9 cellular contexts compared by ENCODE assay signal in genomic region chrX:150332023-150332422, GRCh38.
"Had no signal": no experiment of that assay in that cellular context is flagged by ENCODE, and none has a peak within 500 bp of the region (broad histone marks: within the 10 kb centered on the region; RNA-seq: fewer than 3 reads in every experiment).

No MANE protein-coding gene starts in this region.

- FAIRE-seq: H1, H54 had no signal

- DNase-seq: GM23248, GOT3, H7, H9, HFFc6 had no signal

- H3K9me3 ChIP-seq: HAP-1 had no signal

- H3K27ac Mint-ChIP-seq: GM23338, H9, HFFc6 had no signal

- H3K4me3 ChIP-seq: GM23248, GM23338, HAP-1 had no signal

- H3K36me3 ChIP-seq: HAP-1 had no signal

- H3K4me2 ChIP-seq: GM23338 had no signal

- H3K4me1 ChIP-seq: HAP-1 had no signal

- H3K9me3 Mint-ChIP-seq: GM23338, HFFc6 had no signal

- H3K27ac ChIP-seq: GM23248 had no signal

- H3K9ac ChIP-seq: GM23248 had no signal

- H3K4me3 Mint-ChIP-seq: GM23338, H9, HFFc6 had no signal

- H2AFZ ChIP-seq: GM23248, GM23338 had no signal
